11 cellular contexts compared by ENCODE assay signal in the genomic region with DNA sequence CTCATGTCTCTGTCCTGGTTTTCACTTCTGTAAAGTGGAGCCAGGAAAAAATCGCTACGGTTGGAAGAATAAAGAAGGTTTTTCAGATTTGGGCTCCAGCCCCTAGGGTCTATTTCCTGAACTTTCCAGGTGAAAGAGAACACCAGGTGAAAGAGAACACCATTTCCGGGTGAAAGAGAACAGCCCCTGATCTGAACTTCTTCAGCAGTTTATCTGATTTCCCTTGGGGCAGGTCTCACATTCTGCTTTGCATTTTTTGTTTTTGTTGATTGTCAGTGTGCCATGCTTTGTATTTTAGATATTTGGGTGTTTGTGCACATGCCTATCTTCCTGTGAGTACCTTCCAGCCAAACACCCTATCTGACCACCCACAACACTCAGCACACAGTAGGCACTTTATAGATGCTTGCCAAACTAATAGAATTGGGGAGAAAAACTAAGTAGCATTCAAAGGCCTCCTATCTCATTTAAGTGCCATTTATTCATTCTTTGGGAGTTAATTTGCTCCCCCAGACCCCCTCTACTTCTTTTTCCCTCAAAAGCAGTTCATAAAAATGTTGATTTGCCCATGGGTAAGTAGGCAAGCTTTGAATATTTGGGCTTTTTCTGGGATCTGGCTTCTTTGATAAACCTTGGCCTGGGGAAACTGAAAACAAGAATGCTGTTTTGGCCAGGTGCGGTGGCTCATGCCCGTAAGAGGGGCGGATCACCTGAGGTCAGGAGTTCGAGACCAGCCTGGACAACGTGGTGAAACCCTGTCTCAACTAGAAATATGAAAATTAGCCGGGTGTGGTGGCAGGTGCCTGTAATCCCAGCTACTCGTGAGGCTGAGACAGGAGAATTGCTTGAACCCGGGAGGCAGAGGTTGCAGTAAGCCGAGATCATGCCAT. TPM values are rescaled to one million over a fixed set of nuclear protein-coding genes. Genes with fewer than 3 reads are reported as not detected.
DNase-seq lines count a peak whose midpoint lies in the region; FAIRE-seq and TF ChIP-seq lines count a peak whose summit lies in the region.
"Had no signal": no experiment of that assay in that cellular context is flagged by ENCODE, and none has a peak within 500 bp of the region (broad histone marks: within the 10 kb centered on the region; RNA-seq: fewer than 3 reads in every experiment).

No MANE protein-coding gene starts in this region.

- TF ChIP-seq CTCF in AG04450 (IDR thresholded peaks at IDR 0.05; ENCODE audit: low read depth, low read length) = no peak
- no peak for TF ChIP-seq CTCF in coronary artery (IDR thresholded peaks at IDR 0.05)
- TF ChIP-seq CTCF in neural progenitor cell (IDR thresholded peaks at IDR 0.05) = no peak

- POLR2A ChIA-PET in AG04450 (lab: Yijun Ruan, JAX) = interaction anchor here (0.9 to 1.2 kb wide), 2 partner anchors 13 to 18 kb away, joined by 3 read pairs; no protein-coding TSS in a partner anchor

- H3K4me1 Mint-ChIP-seq in neural progenitor cell = peaks cover 46% of the 10 kb centered on the region

- H3K27me3 ChIP-seq in AG04450 (ENCODE audit: control insufficient read depth, insufficient read depth, low read length) = no peaks in the 10 kb centered on the region
- H3K27me3 ChIP-seq in Karpas-422 (ENCODE audit: low read length) = no peaks in the 10 kb centered on the region
- peaks cover 79% of the 10 kb centered on the region for H3K27me3 ChIP-seq in neural progenitor cell

- DNase-seq in AG04450 (ENCODE audit: low read depth, low spot score) (no peak), Karpas-422 (peak; percentile 37), coronary artery (ENCODE audit: low spot score) (no peak), neural progenitor cell (ENCODE audit: low spot score) (no peak), NCI-H2227 treated with DMSO at 0.1 percent for 48 hours (lab: John Stamatoyannopoulos, UW) (no peak), glomerular visceral epithelial cell (ENCODE audit: extremely low spot score) (no peak), HK-2 (ENCODE audit: unreplicated experiment) (no peak), urothelium cell line (ENCODE audit: low spot score) (no peak)
- DNase-seq: CD8-positive, alpha-beta T cell had no signal

- H3K9me3 ChIP-seq in AG04450 (ENCODE audit: control insufficient read depth, insufficient read depth, low read length) (no peaks in the 10 kb centered on the region), Karpas-422 (ENCODE audit: low read length) (no peaks in the 10 kb centered on the region), neural progenitor cell (ENCODE audit: low read depth) (no peaks in the 10 kb centered on the region)

- H3F3A ChIP-seq in neural progenitor cell (ENCODE audit: low read depth) = peaks cover 29% of the 10 kb centered on the region

- H3K9ac ChIP-seq in Karpas-422 (ENCODE audit: low read length) (no peak overlapping the region), neural progenitor cell (no peak overlapping the region)

- H4K20me1 ChIP-seq in Karpas-422 (ENCODE audit: insufficient read depth, low read depth, low read length) (no peaks in the 10 kb centered on the region), neural progenitor cell (ENCODE audit: low read depth) (peaks cover 13% of the 10 kb centered on the region)

- H3K4me1 ChIP-seq in Karpas-422 (ENCODE audit: low read length) (peaks cover 1% of the 10 kb centered on the region), neural progenitor cell (peaks cover 35% of the 10 kb centered on the region)

- peaks cover 28% of the 10 kb centered on the region for H3K27me3 Mint-ChIP-seq in neural progenitor cell (ENCODE audit: insufficient read depth, low read depth)

- H2AFZ ChIP-seq in Karpas-422 (ENCODE audit: low read length) (no peak overlapping the region), neural progenitor cell (replicated peaks) (no peak overlapping the region)

- H3K9me3 Mint-ChIP-seq in neural progenitor cell = no peaks in the 10 kb centered on the region
- H3K9me3 Mint-ChIP-seq: CD8-positive, alpha-beta T cell; stimulated activated naive CD8-positive, alpha-beta T cell treated with anti-CD3 and anti-CD28 coated beads, Interleukin-15, Interleukin-2, amounts not matched to agents 100 ng/mL and 50 ng/mL, for 24 hours had no signal

- peak overlapping the region; percentile 8; the same call in 1 of the 2 replicates for H3K4me3 ChIP-seq in AG04450 (ENCODE audit: low read depth, low read length)
- H3K4me3 ChIP-seq in Karpas-422 (ENCODE audit: low read length) = no peak overlapping the region
- no peak overlapping the region for H3K4me3 ChIP-seq in coronary artery
- H3K4me3 ChIP-seq in neural progenitor cell = no peak overlapping the region

- H3K79me2 ChIP-seq in Karpas-422 (ENCODE audit: low read length) = no peaks in the 10 kb centered on the region
- no peaks in the 10 kb centered on the region for H3K79me2 ChIP-seq in neural progenitor cell (ENCODE audit: low read depth)

- FAIRE-seq in urothelium cell line (lab: Jason Lieb, UNC) = no peak
- FAIRE-seq: keratinocyte had no signal

- H3K36me3 ChIP-seq in Karpas-422 (ENCODE audit: insufficient read depth, low read length) (no peaks in the 10 kb centered on the region), neural progenitor cell (no peaks in the 10 kb centered on the region)

- H3K27ac Mint-ChIP-seq in neural progenitor cell = no peak overlapping the region
- H3K27ac Mint-ChIP-seq: CD8-positive, alpha-beta T cell; stimulated activated naive CD8-positive, alpha-beta T cell treated with anti-CD3 and anti-CD28 coated beads, Interleukin-15, Interleukin-2, amounts not matched to agents 100 ng/mL and 50 ng/mL, for 24 hours had no signal

- no peaks in the 10 kb centered on the region for H3K9me2 ChIP-seq in Karpas-422 (replicated peaks; ENCODE audit: insufficient read depth, low read length)

- no peak overlapping the region for H3K27ac ChIP-seq in AG04450 (ENCODE audit: low read depth, low read length)
- H3K27ac ChIP-seq in Karpas-422 (ENCODE audit: low read length) = no peak overlapping the region
- peak overlapping the region; percentile 44 to 89 for H3K27ac ChIP-seq in coronary artery
- no peak overlapping the region for H3K27ac ChIP-seq in neural progenitor cell

- peaks cover 4% of the 10 kb centered on the region for H3K36me3 Mint-ChIP-seq in neural progenitor cell
- H3K36me3 Mint-ChIP-seq: CD8-positive, alpha-beta T cell had no signal

- CTCF ChIA-PET in AG04450 (lab: Charles Lee) = interaction anchor here (0.9 to 5.3 kb wide), 6 partner anchors 10 to 252 kb away, joined by 3 to 22 read pairs (median 5); no protein-coding TSS in a partner anchor

- H3K4me2 ChIP-seq in Karpas-422 (ENCODE audit: low read depth, low read length, poor library complexity, severe bottlenecking) = no peak overlapping the region
- peak overlapping the region; percentile 94 for H3K4me2 ChIP-seq in neural progenitor cell

- H3K4me3 Mint-ChIP-seq in neural progenitor cell = peak overlapping the region; percentile 93
- H3K4me3 Mint-ChIP-seq: CD8-positive, alpha-beta T cell had no signal

RNA-seq across cellular contexts. Expression of a gene that starts 2.2 kb away (rescaled TPM):
- 17.5 and 23.0 TPM in 2 replicates for polyA plus RNA-seq in AG04450 (2011; rRNA removed)
- 44.0 and 55.7 TPM in 2 replicates for polyA minus RNA-seq in AG04450 (2011; rRNA and poly(A)+ RNA removed)
- 0.83 and 2.9 TPM in 2 replicates for total RNA-seq in Karpas-422 (2014; rRNA removed; shearing (Covaris generic); ENCODE audit: low replicate concordance)
- total RNA-seq in neural progenitor cell (ENCODE audit: low replicate concordance) = 60.7 and 83.0 TPM in 2 replicates

RNA-seq across cellular contexts. Expression of a gene that starts 34.2 kb away (rescaled TPM):
- polyA plus RNA-seq in AG04450 (2011; rRNA removed) = 641 and 730 TPM in 2 replicates
- 568 and 749 TPM in 2 replicates for polyA minus RNA-seq in AG04450 (2011; rRNA and poly(A)+ RNA removed)
- total RNA-seq in Karpas-422 (2014; rRNA removed; shearing (Covaris generic); ENCODE audit: low replicate concordance) = 39.8 and 51.8 TPM in 2 replicates
- total RNA-seq in neural progenitor cell (ENCODE audit: low replicate concordance) = 2.5 and 4.1 TPM in 2 replicates

Comparison
In these comparisons a context has a peak if more than half of its experiments do, and no peak if none do; other contexts are left out.
1. H3K27ac ChIP-seq: peak in coronary artery (2 of 2); none in AG04450 (single experiment), Karpas-422 (single experiment) and neural progenitor cell (single experiment).
2. RNA of a gene that starts 2.2 kb away (total RNA-seq): 60.7 to 83.0 TPM in neural progenitor cell; 0.83 to 2.9 TPM in Karpas-422; every median in the first group is over 10 times any median in the second.